2 cellular contexts compared by ENCODE assay signal in the genomic region with DNA sequence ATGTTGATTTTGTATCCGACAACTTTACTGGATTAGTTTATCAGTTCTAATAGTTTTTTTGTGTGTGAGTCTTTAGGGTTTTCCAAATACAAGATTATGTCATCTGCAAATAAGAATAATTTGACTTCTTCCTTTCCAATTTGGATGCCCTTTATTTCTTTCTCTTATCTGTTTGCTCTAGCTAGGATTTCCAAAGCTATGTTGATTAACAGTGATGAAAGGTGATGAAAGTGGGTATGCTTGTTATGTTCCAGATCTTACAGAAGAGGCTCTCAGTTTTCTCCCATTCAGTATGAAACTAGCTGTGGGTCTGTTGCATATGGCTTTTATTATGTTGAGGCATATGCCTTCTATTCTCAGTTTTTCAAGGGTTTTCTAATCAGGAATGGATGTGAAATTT.
TF ChIP-seq lines count a peak whose summit lies in the region.

No MANE protein-coding gene starts in this region.

TF ChIP-seq in liver, 16 proteins besides CTCF, POLR2A, EP300 and RAD21 (continued from another document):
- no peak for TF ChIP-seq SP1 (IDR thresholded peaks at IDR 0.05)
- peak; percentile 35 for TF ChIP-seq ZBTB33 (IDR thresholded peaks at IDR 0.05)
- no peak for TF ChIP-seq FOXA1 (IDR thresholded peaks at IDR 0.05)
- no peak for TF ChIP-seq REST (IDR thresholded peaks at IDR 0.05)
- TF ChIP-seq TAF1 (conservative IDR thresholded peaks at IDR 0.05) = no peak
- TF ChIP-seq, protein P1, sequence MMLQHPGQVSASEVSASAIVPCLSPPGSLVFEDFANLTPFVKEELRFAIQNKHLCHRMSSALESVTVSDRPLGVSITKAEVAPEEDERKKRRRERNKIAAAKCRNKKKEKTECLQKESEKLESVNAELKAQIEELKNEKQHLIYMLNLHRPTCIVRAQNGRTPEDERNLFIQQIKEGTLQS (IDR thresholded peaks at IDR 0.05) = peak; percentile 55
- peak; percentile 23 for TF ChIP-seq YY1 (IDR thresholded peaks at IDR 0.05)
- TF ChIP-seq, protein P2, sequence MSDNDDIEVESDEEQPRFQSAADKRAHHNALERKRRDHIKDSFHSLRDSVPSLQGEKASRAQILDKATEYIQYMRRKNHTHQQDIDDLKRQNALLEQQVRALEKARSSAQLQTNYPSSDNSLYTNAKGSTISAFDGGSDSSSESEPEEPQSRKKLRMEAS (IDR thresholded peaks at IDR 0.05) = no peak
- peak in 1 of 2 donors; percentile 48 for TF ChIP-seq JUND (IDR thresholded peaks at IDR 0.05)
TF ChIP-seq in liver: peak in this region for 7.

TF ChIP-seq in HepG2, 621 proteins besides CTCF, POLR2A, EP300 and RAD21 (continued from another document):
- TF ChIP-seq ZNF281 (CRISPR knock-in tag; IDR thresholded peaks at IDR 0.05; ENCODE audit: borderline replicate concordance) (no peak), CAMTA2 (CRISPR knock-in tag; IDR thresholded peaks at IDR 0.05; ENCODE audit: borderline replicate concordance) (no peak), ETV5 (CRISPR knock-in tag; IDR thresholded peaks at IDR 0.05; ENCODE audit: borderline replicate concordance) (no peak), TCF12 (IDR thresholded peaks at IDR 0.05) (no peak), TCF12 (CRISPR knock-in tag; IDR thresholded peaks at IDR 0.05) (no peak), TBL1XR1 (IDR thresholded peaks at IDR 0.05; ENCODE audit: borderline replicate concordance, low read length, partially characterized antibody) (no peak), KMT2A (CRISPR knock-in tag; IDR thresholded peaks at IDR 0.05) (no peak), JUNB (CRISPR knock-in tag; IDR thresholded peaks at IDR 0.05; ENCODE audit: borderline replicate concordance) (no peak), MBNL3 (CRISPR knock-in tag; conservative IDR thresholded peaks at IDR 0.05) (no peak), ZNF607 (CRISPR knock-in tag; IDR thresholded peaks at IDR 0.05; ENCODE audit: borderline replicate concordance) (no peak), STAG1 (CRISPR knock-in tag; IDR thresholded peaks at IDR 0.05) (no peak), CREBL2 (CRISPR knock-in tag; IDR thresholded peaks at IDR 0.05; ENCODE audit: borderline replicate concordance) (no peak), POLR2AphosphoS2 (IDR thresholded peaks at IDR 0.05; ENCODE audit: low read depth, low read length) (no peak), PREB (CRISPR knock-in tag; IDR thresholded peaks at IDR 0.05) (no peak), SRF (IDR thresholded peaks at IDR 0.05; ENCODE audit: low read depth, low read length) (no peak), GZF1 (CRISPR knock-in tag; IDR thresholded peaks at IDR 0.05) (no peak), IKZF4 (CRISPR knock-in tag; IDR thresholded peaks at IDR 0.05; ENCODE audit: borderline replicate concordance, low read depth, not compliant biosample characterization) (no peak), ZFP82 (CRISPR knock-in tag; IDR thresholded peaks at IDR 0.05; ENCODE audit: borderline replicate concordance) (no peak)
- TF ChIP-seq, protein P3, sequence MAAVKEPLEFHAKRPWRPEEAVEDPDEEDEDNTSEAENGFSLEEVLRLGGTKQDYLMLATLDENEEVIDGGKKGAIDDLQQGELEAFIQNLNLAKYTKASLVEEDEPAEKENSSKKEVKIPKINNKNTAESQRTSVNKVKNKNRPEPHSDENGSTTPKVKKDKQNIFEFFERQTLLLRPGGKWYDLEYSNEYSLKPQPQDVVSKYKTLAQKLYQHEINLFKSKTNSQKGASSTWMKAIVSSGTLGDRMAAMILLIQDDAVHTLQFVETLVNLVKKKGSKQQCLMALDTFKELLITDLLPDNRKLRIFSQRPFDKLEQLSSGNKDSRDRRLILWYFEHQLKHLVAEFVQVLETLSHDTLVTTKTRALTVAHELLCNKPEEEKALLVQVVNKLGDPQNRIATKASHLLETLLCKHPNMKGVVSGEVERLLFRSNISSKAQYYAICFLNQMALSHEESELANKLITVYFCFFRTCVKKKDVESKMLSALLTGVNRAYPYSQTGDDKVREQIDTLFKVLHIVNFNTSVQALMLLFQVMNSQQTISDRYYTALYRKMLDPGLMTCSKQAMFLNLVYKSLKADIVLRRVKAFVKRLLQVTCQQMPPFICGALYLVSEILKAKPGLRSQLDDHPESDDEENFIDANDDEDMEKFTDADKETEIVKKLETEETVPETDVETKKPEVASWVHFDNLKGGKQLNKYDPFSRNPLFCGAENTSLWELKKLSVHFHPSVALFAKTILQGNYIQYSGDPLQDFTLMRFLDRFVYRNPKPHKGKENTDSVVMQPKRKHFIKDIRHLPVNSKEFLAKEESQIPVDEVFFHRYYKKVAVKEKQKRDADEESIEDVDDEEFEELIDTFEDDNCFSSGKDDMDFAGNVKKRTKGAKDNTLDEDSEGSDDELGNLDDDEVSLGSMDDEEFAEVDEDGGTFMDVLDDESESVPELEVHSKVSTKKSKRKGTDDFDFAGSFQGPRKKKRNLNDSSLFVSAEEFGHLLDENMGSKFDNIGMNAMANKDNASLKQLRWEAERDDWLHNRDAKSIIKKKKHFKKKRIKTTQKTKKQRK (IDR thresholded peaks at IDR 0.05; ENCODE audit: low read length) = no peak
